ENCODE assay signal across 8 cellular contexts in genomic region chr1:193070942-193071341, GRCh38. TPM values are rescaled to one million over a fixed set of nuclear protein-coding genes. Genes with fewer than 3 reads are reported as not detected.
DNase-seq lines count a peak whose midpoint lies in the region; ATAC-seq and TF ChIP-seq lines count a peak whose summit lies in the region.

No MANE protein-coding gene starts in this region.

- H3K9me2 ChIP-seq in MM.1S (replicated peaks; ENCODE audit: insufficient read depth, low read length) = no peaks in the 10 kb centered on the region

- H2AFZ ChIP-seq in MM.1S (ENCODE audit: low read length) = no peak overlapping the region

- H3F3A ChIP-seq in MM.1S (ENCODE audit: insufficient read depth, low read length) = peaks cover 9% of the 10 kb centered on the region

- peaks cover 71% of the 10 kb centered on the region for H3K79me2 ChIP-seq in MM.1S (ENCODE audit: low read length)

- no peaks in the 10 kb centered on the region for H4K20me1 ChIP-seq in MM.1S (ENCODE audit: insufficient read depth, low read length)

- peak overlapping the region; percentile 37 for H3K4me2 ChIP-seq in MM.1S (ENCODE audit: low read depth, low read length)

- H3K4me1 ChIP-seq in MM.1S (ENCODE audit: low read length) (peaks cover 24% of the 10 kb centered on the region), upper lobe of right lung (no peaks in the 10 kb centered on the region)

- ATAC-seq in GM18502 (IDR thresholded peaks at IDR 0.05; ENCODE audit: poor library complexity, unreplicated experiment) (peak; percentile 39), GM21619 (IDR thresholded peaks at IDR 0.05; ENCODE audit: unreplicated experiment) (peak; percentile 69), upper lobe of right lung (no peak)

- H3K27ac ChIP-seq in MM.1S (ENCODE audit: low read length) (peak overlapping the region; percentile 48; the same call in 1 of the 2 replicates), upper lobe of right lung (no peak overlapping the region)

- peak overlapping the region; percentile 1; the same call in 1 of the 2 replicates for H3K9ac ChIP-seq in MM.1S (ENCODE audit: low read length)

- intact Hi-C loops in upper lobe of right lung (cut with DNase I) = no loop called here
- intact Hi-C loops in posterior vena cava (cut with DNase I) = no loop called here

- H3K9me3 ChIP-seq in MM.1S (replicated peaks; ENCODE audit: insufficient read depth, low read length) (no peaks in the 10 kb centered on the region), upper lobe of right lung (no peaks in the 10 kb centered on the region)

- no peak overlapping the region for H3K4me3 ChIP-seq in MM.1S (ENCODE audit: low read length)
- no peak overlapping the region for H3K4me3 ChIP-seq in upper lobe of right lung

- H3K27me3 ChIP-seq in MM.1S (replicated peaks; ENCODE audit: insufficient read depth, low read length) (no peaks in the 10 kb centered on the region), upper lobe of right lung (no peaks in the 10 kb centered on the region)

- peak; percentile 56 for DNase-seq in MM.1S
- peak; percentile 20 for DNase-seq in dermis blood vessel endothelial cell
- DNase-seq in upper lobe of right lung = no peak
- no peak for DNase-seq in posterior vena cava (ENCODE audit: low spot score)
- DNase-seq in activated effector memory CD4-positive, alpha-beta T cell treated with anti-CD3 and anti-CD28 coated beads, Interleukin-2, amount 50 U/mL, for 16 hours = no peak
- DNase-seq in middle frontal gyrus (ENCODE audit: extremely low spot score, low spot score) = no peak

- TF ChIP-seq CTCF in MM.1S (IDR thresholded peaks at IDR 0.05; ENCODE audit: low read length) (no peak), upper lobe of right lung (IDR thresholded peaks at IDR 0.05) (no peak)

- H3K36me3 ChIP-seq in MM.1S (replicated peaks; ENCODE audit: insufficient read depth, low read length) (no peaks in the 10 kb centered on the region), upper lobe of right lung (peaks cover 6% of the 10 kb centered on the region)

RNA-seq across cellular contexts. Expression of gene RO60, which starts 11.5 kb away (rescaled TPM):
- total RNA-seq in dermis blood vessel endothelial cell (166 and 175 TPM in 2 replicates), upper lobe of right lung (73.5 TPM), posterior vena cava (10 to 100 TPM; 70.5 to 80.6 TPM)

RNA-seq across cellular contexts. Expression of gene UCHL5, which starts 11.8 kb away (rescaled TPM):
- total RNA-seq in dermis blood vessel endothelial cell = 21.8 and 53.8 TPM in 2 replicates
- 23.8 TPM for total RNA-seq in upper lobe of right lung
- 10 to 100 TPM; 26.0 to 36.7 TPM for total RNA-seq in posterior vena cava

RNA-seq across cellular contexts. Expression of gene GLRX2, which starts 34.3 kb away (rescaled TPM):
- 13.2 and 14.1 TPM in 2 replicates for total RNA-seq in dermis blood vessel endothelial cell
- 19.0 TPM for total RNA-seq in upper lobe of right lung
- 10 to 100 TPM; 21.1 to 26.6 TPM for total RNA-seq in posterior vena cava

RNA-seq across cellular contexts. Expression of gene CDC73, which starts 50.9 kb away (rescaled TPM):
- 22.6 and 32.4 TPM in 2 replicates for total RNA-seq in dermis blood vessel endothelial cell
- 72.6 TPM for total RNA-seq in upper lobe of right lung
- total RNA-seq in posterior vena cava = 10 to 100 TPM; 70.0 to 79.1 TPM

Comparison
In these comparisons a context has a peak if more than half of its experiments do, and no peak if none do; other contexts are left out.
1. DNase-seq: peak in MM.1S (single experiment) and dermis blood vessel endothelial cell (single experiment); none in upper lobe of right lung (single experiment), posterior vena cava (single experiment), activated effector memory CD4-positive, alpha-beta T cell treated with anti-CD3 and anti-CD28 coated beads, Interleukin-2, amount 50 U/mL, for 16 hours (single experiment) and middle frontal gyrus (single experiment).